1 cellular context compared by ENCODE assay signal in genomic region chr1:37999434-38000232, GRCh38.
TF ChIP-seq lines count a peak whose summit lies in the region.

No MANE protein-coding gene starts in this region.

TF ChIP-seq in K562, 482 proteins besides CTCF, POLR2A, EP300 and RAD21 (continued from another document and continues in another):
- TF ChIP-seq MLX (CRISPR knock-in tag; conservative IDR thresholded peaks at IDR 0.05), result 0 out of 4 replicates have a peak, but pooled peaks of 1 of the 2 experiments have one; percentile 62
- peak; percentile 92; the same call in 1 of the 2 replicates for TF ChIP-seq ZNF175 (CRISPR knock-in tag; IDR thresholded peaks at IDR 0.05; ENCODE audit: low read depth)
- peak; percentile 26 to 94 for TF ChIP-seq AFF1 (IDR thresholded peaks at IDR 0.05; ENCODE audit: low read depth in 1 of 2, partially characterized antibody in 2 of 2)
- no peak for TF ChIP-seq CAMTA2 (CRISPR knock-in tag; conservative IDR thresholded peaks at IDR 0.05)
- peak; percentile 73 for TF ChIP-seq SOX6 (IDR thresholded peaks at IDR 0.05)
- TF ChIP-seq NBN (IDR thresholded peaks at IDR 0.05; ENCODE audit: low read depth), result peak; percentile 91
- peak; percentile 99 for TF ChIP-seq ETS1 (conservative IDR thresholded peaks at IDR 0.05; ENCODE audit: control insufficient read depth, low read depth, low read length)
- TF ChIP-seq ZNF318 (IDR thresholded peaks at IDR 0.05; ENCODE audit: borderline replicate concordance in 1 of 2, low read depth in 1 of 2), result 0 out of 4 replicates have a peak, but pooled peaks of 1 of the 2 experiments have one; percentile 29
- TF ChIP-seq DNMT1 (IDR thresholded peaks at IDR 0.05), result no peak
- TF ChIP-seq ATF4 (CRISPR knock-in tag; IDR thresholded peaks at IDR 0.05), result no peak
- TF ChIP-seq EP400 (IDR thresholded peaks at IDR 0.05), result peak; percentile 90
- 0 out of 2 replicates have a peak, but pooled peaks have one; percentile 58 for TF ChIP-seq DDX20 (tag; IDR thresholded peaks at IDR 0.05; ENCODE audit: low read depth)
- TF ChIP-seq ZNF324 (CRISPR knock-in tag; IDR thresholded peaks at IDR 0.05), result peak; percentile 4; the same call in 1 of the 2 replicates
- TF ChIP-seq HNRNPLL (IDR thresholded peaks at IDR 0.05; ENCODE audit: low read depth, low read length, poor library complexity, severe bottlenecking), result peak; percentile 10
- no peak for TF ChIP-seq MBD1 (CRISPR knock-in tag; IDR thresholded peaks at IDR 0.05)
- 0 out of 2 replicates have a peak, but pooled peaks have one; percentile 6 for TF ChIP-seq RAD51 (IDR thresholded peaks at IDR 0.05; ENCODE audit: borderline replicate concordance, low read depth)
- TF ChIP-seq GATA2 (CRISPR knock-in tag; IDR thresholded peaks at IDR 0.05), result peak; percentile 88
- no peak for TF ChIP-seq USF1 (CRISPR knock-in tag; IDR thresholded peaks at IDR 0.05)
- TF ChIP-seq SFPQ (IDR thresholded peaks at IDR 0.05; ENCODE audit: low read depth, low read length), result no peak
- TF ChIP-seq RREB1 (CRISPR knock-in tag; IDR thresholded peaks at IDR 0.05), result 0 out of 2 replicates have a peak, but pooled peaks have one; percentile 7
